28 cellular contexts compared by ENCODE assay signal in the genomic region with DNA sequence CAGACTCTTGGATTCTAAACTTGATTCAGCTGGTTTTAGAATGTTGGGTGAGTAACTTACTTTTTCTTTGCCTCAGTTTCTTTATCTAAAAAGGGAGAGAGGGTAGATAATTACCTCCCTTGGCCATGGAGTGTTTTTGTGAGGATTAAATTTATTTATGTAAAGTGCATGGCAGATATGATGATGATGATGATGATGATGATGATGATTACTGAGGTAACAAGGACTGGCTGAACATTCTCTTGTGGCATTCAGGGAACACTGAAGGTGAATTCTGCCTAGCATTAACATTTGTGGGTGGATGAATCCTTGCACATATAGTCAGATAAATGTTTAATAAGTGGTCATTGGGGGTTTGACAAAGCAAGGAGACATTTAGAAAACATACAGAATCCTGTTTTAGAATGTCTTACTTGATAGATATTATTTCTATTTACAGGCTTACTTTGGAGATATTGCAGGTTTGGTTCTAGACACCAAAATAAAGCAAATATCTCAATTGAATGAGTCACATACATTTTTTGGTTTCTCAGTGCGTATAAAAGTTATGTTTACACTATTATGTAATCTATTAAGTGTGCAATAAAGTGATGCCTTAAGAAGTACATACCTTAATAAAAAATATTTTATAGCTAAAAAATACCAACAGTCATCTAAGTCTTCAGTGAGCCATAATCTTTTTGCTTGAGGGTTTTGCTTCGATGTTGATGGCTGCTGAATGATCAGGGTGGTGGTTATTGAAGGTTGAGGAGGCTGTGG.
"Had no signal": no experiment of that assay in that cellular context is flagged by ENCODE, and none has a peak within 500 bp of the region (broad histone marks: within the 10 kb centered on the region; RNA-seq: fewer than 3 reads in every experiment).

No MANE protein-coding gene starts in this region.

- DNase-seq: dorsolateral prefrontal cortex; effector CD4-positive, alpha-beta T cell; endodermal cell; foreskin fibroblast; gastrocnemius medialis; head of caudate nucleus; kidney; mesenchymal stem cell; mucosa of descending colon; naive thymus-derived CD4-positive, alpha-beta T cell; stimulated activated CD4-positive, alpha-beta T cell treated with anti-CD3 and anti-CD28 coated beads, Interleukin-2, amount 100 ng/mL, for 24 hours; stimulated activated CD4-positive, alpha-beta T cell treated with anti-CD3 and anti-CD28 coated beads, Interleukin-4, amount 100 ng/mL, for 24 hours; stimulated activated naive CD4-positive, alpha-beta T cell treated with Interleukin-2 at 50 U/mL for 16 hours; stomach; thyroid gland; trophoblast cell had no signal

- H3K36me3 ChIP-seq: gastrocnemius medialis, neural progenitor cell, stomach, thyroid gland, vagina had no signal

- H3K4me1 ChIP-seq: gastrocnemius medialis, neural progenitor cell, parathyroid adenoma, stomach, thyroid gland, vagina had no signal

- H3K9ac ChIP-seq: neural progenitor cell, parathyroid adenoma had no signal

- FAIRE-seq: kidney had no signal

- H3K4me3 Mint-ChIP-seq: endodermal cell; mesothelial cell of epicardium; naive thymus-derived CD4-positive, alpha-beta T cell; nephron; neural progenitor cell; stimulated activated effector memory CD8-positive, alpha-beta T cell treated with anti-CD3 and anti-CD28 coated beads, Interleukin-12 subunit alpha, Interleukin-12 subunit beta, amount 100 ng/mL, for 72 hours had no signal

- H3K36me3 Mint-ChIP-seq: mesothelial cell of epicardium; neural progenitor cell; stimulated activated effector memory CD8-positive, alpha-beta T cell treated with anti-CD3 and anti-CD28 coated beads, Interleukin-12 subunit alpha, Interleukin-12 subunit beta, amount 100 ng/mL, for 72 hours had no signal

- H3K4me2 ChIP-seq: neural progenitor cell, smooth muscle cell had no signal

- H3K27me3 ChIP-seq: dorsolateral prefrontal cortex, gastrocnemius medialis, neural progenitor cell, stomach, thyroid gland, vagina had no signal

- H3K4me1 Mint-ChIP-seq: mesothelial cell of epicardium, neural progenitor cell had no signal

- H3K27ac ChIP-seq: epithelial cell of prostate, gastrocnemius medialis, neural progenitor cell, parathyroid adenoma, stomach, thyroid gland, vagina had no signal

- H2AFZ ChIP-seq: neural progenitor cell, parathyroid adenoma had no signal

- H3K9me3 ChIP-seq: gastrocnemius medialis, mucosa of descending colon, stomach, thyroid gland, vagina had no signal

- H3K79me2 ChIP-seq: parathyroid adenoma had no signal

- H3K27ac Mint-ChIP-seq: endodermal cell; mesothelial cell of epicardium; naive thymus-derived CD4-positive, alpha-beta T cell; nephron; neural progenitor cell; progenitor cell of endocrine pancreas; stimulated activated effector memory CD8-positive, alpha-beta T cell treated with anti-CD3 and anti-CD28 coated beads, Interleukin-12 subunit alpha, Interleukin-12 subunit beta, amount 100 ng/mL, for 72 hours had no signal

- ATAC-seq: esophagus mucosa; gastrocnemius medialis; left lobe of liver; mucosa of descending colon; naive thymus-derived CD4-positive, alpha-beta T cell; sciatic nerve; stimulated activated effector memory CD8-positive, alpha-beta T cell treated with anti-CD3 and anti-CD28 coated beads, Interleukin-12 subunit alpha, Interleukin-12 subunit beta, amount 100 ng/mL, for 72 hours had no signal

- H3K27me3 Mint-ChIP-seq: progenitor cell of endocrine pancreas had no signal

- H3K9me3 Mint-ChIP-seq: endodermal cell; nephron; neural progenitor cell; stimulated activated effector memory CD8-positive, alpha-beta T cell treated with anti-CD3 and anti-CD28 coated beads, Interleukin-12 subunit alpha, Interleukin-12 subunit beta, amount 100 ng/mL, for 72 hours had no signal

- H3K4me3 ChIP-seq: dorsolateral prefrontal cortex, gastrocnemius medialis, mucosa of descending colon, neural progenitor cell, smooth muscle cell, stomach, thyroid gland, vagina had no signal
